ENCODE assay signal across 1 cellular context in the genomic region with DNA sequence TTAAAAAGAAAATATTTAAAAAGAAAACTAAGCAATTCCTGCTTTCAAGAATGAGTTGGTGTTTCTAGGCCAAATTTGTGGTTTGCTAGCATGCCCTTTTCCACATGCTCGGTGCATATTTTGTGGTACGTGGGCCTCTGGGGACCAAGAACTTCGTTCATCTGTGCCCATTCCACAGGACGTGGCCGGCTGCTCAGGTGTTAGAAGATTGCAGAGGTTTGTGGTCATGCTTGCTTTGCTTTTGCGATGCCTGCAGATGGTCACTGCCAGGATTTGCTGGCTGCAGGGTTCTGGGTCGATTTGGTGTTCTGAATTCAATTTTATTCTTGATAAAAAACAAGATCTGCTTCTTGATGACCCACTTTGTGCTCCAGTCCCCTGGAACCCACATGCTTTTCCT.
TF ChIP-seq lines count a peak whose summit lies in the region.

No MANE protein-coding gene starts in this region.

TF ChIP-seq in HepG2, 621 proteins besides CTCF, POLR2A, EP300 and RAD21 (continued from another document):
- TF ChIP-seq, protein P1, sequence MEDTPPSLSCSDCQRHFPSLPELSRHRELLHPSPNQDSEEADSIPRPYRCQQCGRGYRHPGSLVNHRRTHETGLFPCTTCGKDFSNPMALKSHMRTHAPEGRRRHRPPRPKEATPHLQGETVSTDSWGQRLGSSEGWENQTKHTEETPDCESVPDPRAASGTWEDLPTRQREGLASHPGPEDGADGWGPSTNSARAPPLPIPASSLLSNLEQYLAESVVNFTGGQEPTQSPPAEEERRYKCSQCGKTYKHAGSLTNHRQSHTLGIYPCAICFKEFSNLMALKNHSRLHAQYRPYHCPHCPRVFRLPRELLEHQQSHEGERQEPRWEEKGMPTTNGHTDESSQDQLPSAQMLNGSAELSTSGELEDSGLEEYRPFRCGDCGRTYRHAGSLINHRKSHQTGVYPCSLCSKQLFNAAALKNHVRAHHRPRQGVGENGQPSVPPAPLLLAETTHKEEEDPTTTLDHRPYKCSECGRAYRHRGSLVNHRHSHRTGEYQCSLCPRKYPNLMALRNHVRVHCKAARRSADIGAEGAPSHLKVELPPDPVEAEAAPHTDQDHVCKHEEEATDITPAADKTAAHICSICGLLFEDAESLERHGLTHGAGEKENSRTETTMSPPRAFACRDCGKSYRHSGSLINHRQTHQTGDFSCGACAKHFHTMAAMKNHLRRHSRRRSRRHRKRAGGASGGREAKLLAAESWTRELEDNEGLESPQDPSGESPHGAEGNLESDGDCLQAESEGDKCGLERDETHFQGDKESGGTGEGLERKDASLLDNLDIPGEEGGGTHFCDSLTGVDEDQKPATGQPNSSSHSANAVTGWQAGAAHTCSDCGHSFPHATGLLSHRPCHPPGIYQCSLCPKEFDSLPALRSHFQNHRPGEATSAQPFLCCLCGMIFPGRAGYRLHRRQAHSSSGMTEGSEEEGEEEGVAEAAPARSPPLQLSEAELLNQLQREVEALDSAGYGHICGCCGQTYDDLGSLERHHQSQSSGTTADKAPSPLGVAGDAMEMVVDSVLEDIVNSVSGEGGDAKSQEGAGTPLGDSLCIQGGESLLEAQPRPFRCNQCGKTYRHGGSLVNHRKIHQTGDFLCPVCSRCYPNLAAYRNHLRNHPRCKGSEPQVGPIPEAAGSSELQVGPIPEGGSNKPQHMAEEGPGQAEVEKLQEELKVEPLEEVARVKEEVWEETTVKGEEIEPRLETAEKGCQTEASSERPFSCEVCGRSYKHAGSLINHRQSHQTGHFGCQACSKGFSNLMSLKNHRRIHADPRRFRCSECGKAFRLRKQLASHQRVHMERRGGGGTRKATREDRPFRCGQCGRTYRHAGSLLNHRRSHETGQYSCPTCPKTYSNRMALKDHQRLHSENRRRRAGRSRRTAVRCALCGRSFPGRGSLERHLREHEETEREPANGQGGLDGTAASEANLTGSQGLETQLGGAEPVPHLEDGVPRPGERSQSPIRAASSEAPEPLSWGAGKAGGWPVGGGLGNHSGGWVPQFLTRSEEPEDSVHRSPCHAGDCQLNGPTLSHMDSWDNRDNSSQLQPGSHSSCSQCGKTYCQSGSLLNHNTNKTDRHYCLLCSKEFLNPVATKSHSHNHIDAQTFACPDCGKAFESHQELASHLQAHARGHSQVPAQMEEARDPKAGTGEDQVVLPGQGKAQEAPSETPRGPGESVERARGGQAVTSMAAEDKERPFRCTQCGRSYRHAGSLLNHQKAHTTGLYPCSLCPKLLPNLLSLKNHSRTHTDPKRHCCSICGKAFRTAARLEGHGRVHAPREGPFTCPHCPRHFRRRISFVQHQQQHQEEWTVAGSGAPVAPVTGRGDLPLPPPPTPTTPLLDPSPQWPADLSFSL (CRISPR knock-in tag; IDR thresholded peaks at IDR 0.05): no peak
- TF ChIP-seq, protein P2, sequence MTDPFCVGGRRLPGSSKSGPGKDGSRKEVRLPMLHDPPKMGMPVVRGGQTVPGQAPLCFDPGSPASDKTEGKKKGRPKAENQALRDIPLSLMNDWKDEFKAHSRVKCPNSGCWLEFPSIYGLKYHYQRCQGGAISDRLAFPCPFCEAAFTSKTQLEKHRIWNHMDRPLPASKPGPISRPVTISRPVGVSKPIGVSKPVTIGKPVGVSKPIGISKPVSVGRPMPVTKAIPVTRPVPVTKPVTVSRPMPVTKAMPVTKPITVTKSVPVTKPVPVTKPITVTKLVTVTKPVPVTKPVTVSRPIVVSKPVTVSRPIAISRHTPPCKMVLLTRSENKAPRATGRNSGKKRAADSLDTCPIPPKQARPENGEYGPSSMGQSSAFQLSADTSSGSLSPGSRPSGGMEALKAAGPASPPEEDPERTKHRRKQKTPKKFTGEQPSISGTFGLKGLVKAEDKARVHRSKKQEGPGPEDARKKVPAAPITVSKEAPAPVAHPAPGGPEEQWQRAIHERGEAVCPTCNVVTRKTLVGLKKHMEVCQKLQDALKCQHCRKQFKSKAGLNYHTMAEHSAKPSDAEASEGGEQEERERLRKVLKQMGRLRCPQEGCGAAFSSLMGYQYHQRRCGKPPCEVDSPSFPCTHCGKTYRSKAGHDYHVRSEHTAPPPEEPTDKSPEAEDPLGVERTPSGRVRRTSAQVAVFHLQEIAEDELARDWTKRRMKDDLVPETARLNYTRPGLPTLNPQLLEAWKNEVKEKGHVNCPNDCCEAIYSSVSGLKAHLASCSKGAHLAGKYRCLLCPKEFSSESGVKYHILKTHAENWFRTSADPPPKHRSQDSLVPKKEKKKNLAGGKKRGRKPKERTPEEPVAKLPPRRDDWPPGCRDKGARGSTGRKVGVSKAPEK (CRISPR knock-in tag; IDR thresholded peaks at IDR 0.05; ENCODE audit: borderline replicate concordance): no peak
- TF ChIP-seq KAT7 (CRISPR knock-in tag; IDR thresholded peaks at IDR 0.05; ENCODE audit: borderline replicate concordance) (no peak), ZNF296 (CRISPR knock-in tag; conservative IDR thresholded peaks at IDR 0.05) (no peak), TCF12 (IDR thresholded peaks at IDR 0.05) (no peak), TCF12 (CRISPR knock-in tag; IDR thresholded peaks at IDR 0.05) (no peak), ZNF335 (CRISPR knock-in tag; IDR thresholded peaks at IDR 0.05) (no peak), JUND (CRISPR knock-in tag; IDR thresholded peaks at IDR 0.05) (no peak), ZNF563 (CRISPR knock-in tag; IDR thresholded peaks at IDR 0.05) (no peak), ZNF607 (CRISPR knock-in tag; IDR thresholded peaks at IDR 0.05; ENCODE audit: borderline replicate concordance) (no peak), ZNF562 (CRISPR knock-in tag; IDR thresholded peaks at IDR 0.05; ENCODE audit: borderline replicate concordance) (no peak), ZNF709 (CRISPR knock-in tag; IDR thresholded peaks at IDR 0.05) (no peak), ZNF850 (CRISPR knock-in tag; conservative IDR thresholded peaks at IDR 0.05) (no peak), NBN (conservative IDR thresholded peaks at IDR 0.05) (no peak)
- TF ChIP-seq, protein P3, sequence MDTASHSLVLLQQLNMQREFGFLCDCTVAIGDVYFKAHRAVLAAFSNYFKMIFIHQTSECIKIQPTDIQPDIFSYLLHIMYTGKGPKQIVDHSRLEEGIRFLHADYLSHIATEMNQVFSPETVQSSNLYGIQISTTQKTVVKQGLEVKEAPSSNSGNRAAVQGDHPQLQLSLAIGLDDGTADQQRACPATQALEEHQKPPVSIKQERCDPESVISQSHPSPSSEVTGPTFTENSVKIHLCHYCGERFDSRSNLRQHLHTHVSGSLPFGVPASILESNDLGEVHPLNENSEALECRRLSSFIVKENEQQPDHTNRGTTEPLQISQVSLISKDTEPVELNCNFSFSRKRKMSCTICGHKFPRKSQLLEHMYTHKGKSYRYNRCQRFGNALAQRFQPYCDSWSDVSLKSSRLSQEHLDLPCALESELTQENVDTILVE (CRISPR knock-in tag; IDR thresholded peaks at IDR 0.05): no peak
- TF ChIP-seq, protein P4, sequence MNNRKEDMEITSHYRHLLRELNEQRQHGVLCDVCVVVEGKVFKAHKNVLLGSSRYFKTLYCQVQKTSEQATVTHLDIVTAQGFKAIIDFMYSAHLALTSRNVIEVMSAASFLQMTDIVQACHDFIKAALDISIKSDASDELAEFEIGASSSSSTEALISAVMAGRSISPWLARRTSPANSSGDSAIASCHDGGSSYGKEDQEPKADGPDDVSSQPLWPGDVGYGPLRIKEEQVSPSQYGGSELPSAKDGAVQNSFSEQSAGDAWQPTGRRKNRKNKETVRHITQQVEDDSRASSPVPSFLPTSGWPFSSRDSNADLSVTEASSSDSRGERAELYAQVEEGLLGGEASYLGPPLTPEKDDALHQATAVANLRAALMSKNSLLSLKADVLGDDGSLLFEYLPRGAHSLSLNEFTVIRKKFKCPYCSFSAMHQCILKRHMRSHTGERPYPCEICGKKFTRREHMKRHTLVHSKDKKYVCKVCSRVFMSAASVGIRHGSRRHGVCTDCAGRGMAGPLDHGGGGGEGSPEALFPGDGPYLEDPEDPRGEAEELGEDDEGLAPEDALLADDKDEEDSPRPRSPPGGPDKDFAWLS (CRISPR knock-in tag; IDR thresholded peaks at IDR 0.05; ENCODE audit: borderline replicate concordance): no peak
- TF ChIP-seq, protein P5, sequence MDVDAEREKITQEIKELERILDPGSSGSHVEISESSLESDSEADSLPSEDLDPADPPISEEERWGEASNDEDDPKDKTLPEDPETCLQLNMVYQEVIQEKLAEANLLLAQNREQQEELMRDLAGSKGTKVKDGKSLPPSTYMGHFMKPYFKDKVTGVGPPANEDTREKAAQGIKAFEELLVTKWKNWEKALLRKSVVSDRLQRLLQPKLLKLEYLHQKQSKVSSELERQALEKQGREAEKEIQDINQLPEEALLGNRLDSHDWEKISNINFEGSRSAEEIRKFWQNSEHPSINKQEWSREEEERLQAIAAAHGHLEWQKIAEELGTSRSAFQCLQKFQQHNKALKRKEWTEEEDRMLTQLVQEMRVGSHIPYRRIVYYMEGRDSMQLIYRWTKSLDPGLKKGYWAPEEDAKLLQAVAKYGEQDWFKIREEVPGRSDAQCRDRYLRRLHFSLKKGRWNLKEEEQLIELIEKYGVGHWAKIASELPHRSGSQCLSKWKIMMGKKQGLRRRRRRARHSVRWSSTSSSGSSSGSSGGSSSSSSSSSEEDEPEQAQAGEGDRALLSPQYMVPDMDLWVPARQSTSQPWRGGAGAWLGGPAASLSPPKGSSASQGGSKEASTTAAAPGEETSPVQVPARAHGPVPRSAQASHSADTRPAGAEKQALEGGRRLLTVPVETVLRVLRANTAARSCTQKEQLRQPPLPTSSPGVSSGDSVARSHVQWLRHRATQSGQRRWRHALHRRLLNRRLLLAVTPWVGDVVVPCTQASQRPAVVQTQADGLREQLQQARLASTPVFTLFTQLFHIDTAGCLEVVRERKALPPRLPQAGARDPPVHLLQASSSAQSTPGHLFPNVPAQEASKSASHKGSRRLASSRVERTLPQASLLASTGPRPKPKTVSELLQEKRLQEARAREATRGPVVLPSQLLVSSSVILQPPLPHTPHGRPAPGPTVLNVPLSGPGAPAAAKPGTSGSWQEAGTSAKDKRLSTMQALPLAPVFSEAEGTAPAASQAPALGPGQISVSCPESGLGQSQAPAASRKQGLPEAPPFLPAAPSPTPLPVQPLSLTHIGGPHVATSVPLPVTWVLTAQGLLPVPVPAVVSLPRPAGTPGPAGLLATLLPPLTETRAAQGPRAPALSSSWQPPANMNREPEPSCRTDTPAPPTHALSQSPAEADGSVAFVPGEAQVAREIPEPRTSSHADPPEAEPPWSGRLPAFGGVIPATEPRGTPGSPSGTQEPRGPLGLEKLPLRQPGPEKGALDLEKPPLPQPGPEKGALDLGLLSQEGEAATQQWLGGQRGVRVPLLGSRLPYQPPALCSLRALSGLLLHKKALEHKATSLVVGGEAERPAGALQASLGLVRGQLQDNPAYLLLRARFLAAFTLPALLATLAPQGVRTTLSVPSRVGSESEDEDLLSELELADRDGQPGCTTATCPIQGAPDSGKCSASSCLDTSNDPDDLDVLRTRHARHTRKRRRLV (CRISPR knock-in tag; IDR thresholded peaks at IDR 0.05): no peak
TF ChIP-seq in HepG2: peak in this region for 0.
